1 cellular context compared by ENCODE assay signal in genomic region chr4:24472514-24473308, GRCh38.
TF ChIP-seq lines count a peak whose summit lies in the region.

No MANE protein-coding gene starts in this region.

TF ChIP-seq in HEK293, 187 proteins besides CTCF, POLR2A, EP300 and RAD21 (continued from another document and continues in another):
- no peak for TF ChIP-seq ZNF776 (tag by site-specific recombination; IDR thresholded peaks at IDR 0.05; ENCODE audit: borderline replicate concordance)
- TF ChIP-seq GLI2 (tag by site-specific recombination; IDR thresholded peaks at IDR 0.05; ENCODE audit: borderline replicate concordance, low read depth) = no peak
- no peak for TF ChIP-seq ZNF274 (IDR thresholded peaks at IDR 0.05; ENCODE audit: low read length)
- TF ChIP-seq ZNF274 (tag by site-specific recombination; IDR thresholded peaks at IDR 0.05; ENCODE audit: borderline replicate concordance) = no peak
- no peak for TF ChIP-seq ZBTB6 (tag by site-specific recombination; IDR thresholded peaks at IDR 0.05)
- no peak for TF ChIP-seq ZNF280C (tag by site-specific recombination; IDR thresholded peaks at IDR 0.05)
- TF ChIP-seq ZNF792 (tag by site-specific recombination; IDR thresholded peaks at IDR 0.05) = peak; percentile 91; the same call in 1 of the 2 replicates
- peak; percentile 51 for TF ChIP-seq FEZF1 (tag by site-specific recombination; IDR thresholded peaks at IDR 0.05)
- peak; percentile 78 for TF ChIP-seq ZNF18 (tag by site-specific recombination; IDR thresholded peaks at IDR 0.05)
- peak; percentile 99 for TF ChIP-seq ZSCAN4 (tag by site-specific recombination; IDR thresholded peaks at IDR 0.05)
- no peak for TF ChIP-seq ZNF19 (tag by site-specific recombination; IDR thresholded peaks at IDR 0.05; ENCODE audit: low read depth)
- peak; percentile 39; the same call in 1 of the 2 replicates for TF ChIP-seq ZBTB7A (tag by site-specific recombination; IDR thresholded peaks at IDR 0.05; ENCODE audit: low read depth)
- TF ChIP-seq ZBTB48 (tag by site-specific recombination; IDR thresholded peaks at IDR 0.05) = no peak; the same call in 1 of the 2 replicates
- TF ChIP-seq ZNF639 (tag by site-specific recombination; IDR thresholded peaks at IDR 0.05) = 0 out of 2 replicates have a peak, but pooled peaks have one; percentile 72
- peak; percentile 70 for TF ChIP-seq KLF9 (tag by site-specific recombination; IDR thresholded peaks at IDR 0.05; ENCODE audit: low read depth)
- no peak for TF ChIP-seq ZNF174 (tag by site-specific recombination; IDR thresholded peaks at IDR 0.05)
- TF ChIP-seq AEBP2 (tag by site-specific recombination; IDR thresholded peaks at IDR 0.05; ENCODE audit: borderline replicate concordance) = no peak
- peak; percentile 62; the same call in 1 of the 2 replicates for TF ChIP-seq ZNF169 (tag by site-specific recombination; IDR thresholded peaks at IDR 0.05)
- no peak for TF ChIP-seq ZNF645 (tag by site-specific recombination; IDR thresholded peaks at IDR 0.05)
- TF ChIP-seq HOXA7 (CRISPR knock-in tag; IDR thresholded peaks at IDR 0.05; ENCODE audit: borderline replicate concordance) = no peak
- peak; percentile 100 for TF ChIP-seq ZBTB26 (tag by site-specific recombination; optimal IDR thresholded peaks at IDR 0.05)
- no peak; the same call in 1 of the 2 replicates for TF ChIP-seq ZNF701 (tag by site-specific recombination; IDR thresholded peaks at IDR 0.05)
- TF ChIP-seq KLF10 (tag by site-specific recombination; IDR thresholded peaks at IDR 0.05) = peak; percentile 19; the same call in 1 of the 2 replicates
- TF ChIP-seq ZNF610 (tag by site-specific recombination; IDR thresholded peaks at IDR 0.05; ENCODE audit: borderline replicate concordance) = peak; percentile 51; the same call in 1 of the 2 replicates
- peak; percentile 61 for TF ChIP-seq GLIS1 (tag by site-specific recombination; IDR thresholded peaks at IDR 0.05)
- no peak for TF ChIP-seq ZNF518A (tag by site-specific recombination; conservative IDR thresholded peaks at IDR 0.05; ENCODE audit: low read depth)
- TF ChIP-seq ZNF837 (tag by site-specific recombination; IDR thresholded peaks at IDR 0.05) = no peak
- TF ChIP-seq ZNF707 (tag by site-specific recombination; IDR thresholded peaks at IDR 0.05) = no peak
- TF ChIP-seq TRIM28 (IDR thresholded peaks at IDR 0.05; ENCODE audit: borderline replicate concordance, low read length) = no peak
- TF ChIP-seq ZFP69B (tag by site-specific recombination; IDR thresholded peaks at IDR 0.05) = peak; percentile 72
- TF ChIP-seq ZNF138 (tag by site-specific recombination; IDR thresholded peaks at IDR 0.05; ENCODE audit: borderline replicate concordance) = no peak
- peak; percentile 28; the same call in 1 of the 2 replicates for TF ChIP-seq YY1 (tag by site-specific recombination; IDR thresholded peaks at IDR 0.05)
- TF ChIP-seq ZNF157 (tag by site-specific recombination; IDR thresholded peaks at IDR 0.05) = no peak
- TF ChIP-seq ZNF530 (tag by site-specific recombination; IDR thresholded peaks at IDR 0.05; ENCODE audit: low read depth) = no peak
- no peak for TF ChIP-seq GFI1B (tag by site-specific recombination; IDR thresholded peaks at IDR 0.05)
- TF ChIP-seq ZNF280D (tag by site-specific recombination; IDR thresholded peaks at IDR 0.05) = no peak
- no peak for TF ChIP-seq ZNF223 (tag by site-specific recombination; IDR thresholded peaks at IDR 0.05)
